In the genomic region with DNA sequence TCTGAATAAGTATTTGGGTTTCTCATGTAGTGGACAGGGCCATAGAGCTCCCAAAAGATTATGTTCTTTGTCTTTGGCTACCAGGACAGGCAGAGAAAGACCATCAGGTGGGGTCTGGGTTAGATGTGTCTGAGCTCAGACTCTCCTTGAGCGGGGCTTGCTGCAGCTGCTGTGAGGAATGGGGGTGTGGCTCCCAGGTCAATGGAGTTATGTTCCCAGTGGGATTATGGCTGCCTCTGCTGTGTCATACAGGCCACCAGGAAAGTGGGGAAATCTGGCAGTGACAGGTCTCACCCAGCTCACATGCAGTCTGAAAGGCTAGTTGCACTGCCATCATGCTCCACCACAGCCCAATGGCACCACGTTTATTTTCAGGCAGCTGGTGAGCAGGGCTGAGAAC, we compare ENCODE assay signal across 31 cellular contexts.
"Had no signal": no experiment of that assay in that cellular context is flagged by ENCODE, and none has a peak within 500 bp of the region (broad histone marks: within the 10 kb centered on the region; RNA-seq: fewer than 3 reads in every experiment).

No MANE protein-coding gene starts in this region.

- DNase-seq: glutamatergic neuron; heart left ventricle; hypothalamus; immature natural killer cell; kidney; left colon; left lung; lower lobe of right lung; mammary epithelial cell; mesenchymal stem cell; naive thymus-derived CD4-positive, alpha-beta T cell; occipital lobe; right lobe of liver; stimulated activated CD4-positive, alpha-beta T cell treated with anti-CD3 and anti-CD28 coated beads, Interleukin-12 subunit alpha, Interleukin-12 subunit beta, amount 100 ng/mL, for 4 hours; stimulated activated CD4-positive, alpha-beta T cell treated with anti-CD3 and anti-CD28 coated beads, Interleukin-15, amount 100 ng/mL, for 24 hours; stimulated activated CD4-positive, alpha-beta T cell treated with anti-CD3 and anti-CD28 coated beads, Interleukin-2, amount 100 ng/mL, for 24 hours; stimulated activated CD4-positive, alpha-beta T cell treated with anti-CD3 and anti-CD28 coated beads, Interleukin-4, amount 100 ng/mL, for 1 hour; stimulated activated naive B cell treated with anti-CD40 and anti-IgM and Interleukin-4, amounts not matched to agents 10 μg/mL and 1 μg/mL and 100 μg/mL, for 72 hours; stimulated activated naive CD8-positive, alpha-beta T cell treated with anti-CD3 and anti-CD28 coated beads, Interleukin-15, Interleukin-2, amounts not matched to agents 100 U/mL and 50 U/mL, for 24 hours; stomach; testis; thyroid gland; transverse colon; upper lobe of left lung had no signal

- H3K27ac ChIP-seq: heart left ventricle, left lung, lower lobe of right lung, right atrium auricular region, right lobe of liver, skin epidermis, stomach, testis, thyroid gland, transverse colon, upper lobe of left lung had no signal

- H3K27ac Mint-ChIP-seq: immature natural killer cell; mesothelial cell of epicardium; naive thymus-derived CD4-positive, alpha-beta T cell; nephron; stimulated activated naive B cell treated with anti-CD40 and anti-IgM and Interleukin-4, amounts not matched to agents 10 μg/mL and 1 μg/mL and 100 μg/mL, for 72 hours had no signal

- H3K36me3 ChIP-seq: heart left ventricle, left lung, lower lobe of right lung, right atrium auricular region, right lobe of liver, stomach, thyroid gland, transverse colon, upper lobe of left lung had no signal

- H3K4me1 Mint-ChIP-seq: immature natural killer cell; mesothelial cell of epicardium; naive thymus-derived CD4-positive, alpha-beta T cell; stimulated activated naive B cell treated with anti-CD40 and anti-IgM and Interleukin-4, amounts not matched to agents 10 μg/mL and 1 μg/mL and 100 μg/mL, for 72 hours had no signal

- H3K4me3 Mint-ChIP-seq: immature natural killer cell; mesothelial cell of epicardium; naive thymus-derived CD4-positive, alpha-beta T cell; nephron; stimulated activated naive B cell treated with anti-CD40 and anti-IgM and Interleukin-4, amounts not matched to agents 10 μg/mL and 1 μg/mL and 100 μg/mL, for 72 hours had no signal

- H3K27me3 Mint-ChIP-seq: progenitor cell of endocrine pancreas; stimulated activated naive B cell treated with anti-CD40 and anti-IgM and Interleukin-4, amounts not matched to agents 10 μg/mL and 1 μg/mL and 100 μg/mL, for 72 hours had no signal

- H3K4me3 ChIP-seq: heart left ventricle, left lung, lower lobe of right lung, right atrium auricular region, right lobe of liver, skin epidermis, stomach, testis, thyroid gland, transverse colon, upper lobe of left lung had no signal

- H3K27me3 ChIP-seq: heart left ventricle, left lung, right atrium auricular region, right lobe of liver, stomach, testis, thyroid gland, transverse colon, upper lobe of left lung had no signal

- H3K36me3 Mint-ChIP-seq: immature natural killer cell; naive thymus-derived CD4-positive, alpha-beta T cell; stimulated activated naive B cell treated with anti-CD40 and anti-IgM and Interleukin-4, amounts not matched to agents 10 μg/mL and 1 μg/mL and 100 μg/mL, for 72 hours had no signal

- H3K9me3 ChIP-seq: lower lobe of right lung, right lobe of liver, testis, thyroid gland, transverse colon had no signal

- FAIRE-seq: islet of Langerhans, kidney, urothelium cell line had no signal

- ATAC-seq: heart left ventricle; left colon; left lung; lower lobe of right lung; naive thymus-derived CD4-positive, alpha-beta T cell; right lobe of liver; stimulated activated naive B cell treated with anti-CD40 and anti-IgM and Interleukin-4, amounts not matched to agents 10 μg/mL and 1 μg/mL and 100 μg/mL, for 72 hours; stimulated activated naive CD8-positive, alpha-beta T cell treated with anti-CD3 and anti-CD28 coated beads, Interleukin-15, Interleukin-2, amounts not matched to agents 100 U/mL and 50 U/mL, for 24 hours had no signal

- H3K4me1 ChIP-seq: heart left ventricle, left lung, lower lobe of right lung, right atrium auricular region, right lobe of liver, stomach, testis, thyroid gland, transverse colon, upper lobe of left lung had no signal
